Comparison of ENCODE assay signal across 8 cellular contexts in genomic region chr17:4947411-4948165, GRCh38. TPM values are rescaled to one million over a fixed set of nuclear protein-coding genes. Genes with fewer than 3 reads are reported as not detected.
DNase-seq lines count a peak whose midpoint lies in the region; ATAC-seq and TF ChIP-seq lines count a peak whose summit lies in the region.

No MANE protein-coding gene starts in this region.

- H3K4me1 Mint-ChIP-seq in activated T-helper 17 cell treated with anti-CD3 and anti-CD28 coated beads, Interleukin-2, amount 50 U/mL, for 72 hours = peaks cover 37% of the 10 kb centered on the region
- peaks cover 45% of the 10 kb centered on the region for H3K4me1 Mint-ChIP-seq in nephron progenitor cell
- H3K4me1 Mint-ChIP-seq in type B pancreatic cell (ENCODE audit: unreplicated experiment) = peaks cover 37% of the 10 kb centered on the region

- ATAC-seq in activated T-helper 17 cell treated with anti-CD3 and anti-CD28 coated beads, Interleukin-2, amount 50 U/mL, for 72 hours (replicated peaks) = peak; percentile 18

- DNase-seq in CD1c-positive myeloid dendritic cell (ENCODE audit: extremely low spot score) (peak; percentile 68), HCEC 1CT (peak; percentile 43), fibroblast of gingiva (ENCODE audit: low read depth) (peak; percentile 33), nephron progenitor cell (peak; percentile 58), type B pancreatic cell (ENCODE audit: extremely low spot score, unreplicated experiment) (no peak), HPDE6-E6E7 (ENCODE audit: extremely low spot score) (no peak)

- H3K27me3 Mint-ChIP-seq in activated T-helper 17 cell treated with anti-CD3 and anti-CD28 coated beads, Interleukin-2, amount 50 U/mL, for 72 hours = no peaks in the 10 kb centered on the region
- H3K27me3 Mint-ChIP-seq in nephron progenitor cell (ENCODE audit: low read depth, poor library complexity) = peaks cover 3% of the 10 kb centered on the region
- H3K27me3 Mint-ChIP-seq in type B pancreatic cell = no peaks in the 10 kb centered on the region

- H3K9me3 Mint-ChIP-seq in activated T-helper 17 cell treated with anti-CD3 and anti-CD28 coated beads, Interleukin-2, amount 50 U/mL, for 72 hours = no peaks in the 10 kb centered on the region
- no peaks in the 10 kb centered on the region for H3K9me3 Mint-ChIP-seq in nephron progenitor cell
- H3K9me3 Mint-ChIP-seq in type B pancreatic cell = no peaks in the 10 kb centered on the region

- TF ChIP-seq CTCF in nephron progenitor cell (IDR thresholded peaks at IDR 0.05) = no peak
- no peak for TF ChIP-seq CTCF in type B pancreatic cell (conservative IDR thresholded peaks at IDR 0.05)

- peaks cover 58% of the 10 kb centered on the region for H3K36me3 Mint-ChIP-seq in activated T-helper 17 cell treated with anti-CD3 and anti-CD28 coated beads, Interleukin-2, amount 50 U/mL, for 72 hours (ENCODE audit: low read depth)
- H3K36me3 Mint-ChIP-seq in nephron progenitor cell (ENCODE audit: low read depth) (peaks cover 22% of the 10 kb centered on the region), type B pancreatic cell (peaks cover 13% of the 10 kb centered on the region)

- H3K4me3 Mint-ChIP-seq in activated T-helper 17 cell treated with anti-CD3 and anti-CD28 coated beads, Interleukin-2, amount 50 U/mL, for 72 hours = peak overlapping the region; percentile 91
- H3K4me3 Mint-ChIP-seq in nephron progenitor cell = peak overlapping the region; percentile 99
- peak overlapping the region; percentile 96 for H3K4me3 Mint-ChIP-seq in type B pancreatic cell

- peak overlapping the region; percentile 94 for H3K27ac Mint-ChIP-seq in activated T-helper 17 cell treated with anti-CD3 and anti-CD28 coated beads, Interleukin-2, amount 50 U/mL, for 72 hours
- H3K27ac Mint-ChIP-seq in nephron progenitor cell (peak overlapping the region; percentile 95), type B pancreatic cell (peak overlapping the region; percentile 87)

TF ChIP-seq in PFSK-1, 5 proteins besides CTCF, POLR2A, EP300 and RAD21:
- TF ChIP-seq POLR2AphosphoS5 (IDR thresholded peaks at IDR 0.05; ENCODE audit: low read depth, low read length) (peak; percentile 57; the same call in 1 of the 2 replicates), TAF1 (IDR thresholded peaks at IDR 0.05; ENCODE audit: borderline replicate concordance, insufficient read depth, low read length) (0 out of 2 replicates have a peak, but pooled peaks have one; percentile 34), FOXP2 (optimal IDR thresholded peaks at IDR 0.05; ENCODE audit: borderline replicate concordance, extremely low read depth, extremely low read length, insufficient read depth) (no peak), REST (IDR thresholded peaks at IDR 0.05; ENCODE audit: insufficient read depth in 1 of 2, low read depth in 2 of 2, low read length in 2 of 2) (0 out of 4 replicates have a peak, but pooled peaks of 1 of the 2 experiments have one; percentile 13), SIN3A (IDR thresholded peaks at IDR 0.05; ENCODE audit: borderline replicate concordance, insufficient read depth, low read length) (0 out of 2 replicates have a peak, but pooled peaks have one; percentile 10)
TF ChIP-seq in PFSK-1: peak in this region for 4.

RNA-seq across cellular contexts. Expression of gene PFN1, which starts 0.7 kb away (rescaled TPM):
- 5,299 TPM for polyA plus RNA-seq in PFSK-1 (2012; ENCODE audit: insufficient read length, low read depth)
- 1,000 to 10,000 TPM; 1,346 to 1,950 TPM for total RNA-seq in activated T-helper 17 cell treated with anti-CD3 and anti-CD28 coated beads, Interleukin-2, amount 50 U/mL, for 72 hours
- total RNA-seq in type B pancreatic cell (ENCODE audit: low replicate concordance) = 404 and 455 TPM in 2 replicates

RNA-seq across cellular contexts. Expression of gene ENO3, which starts 3.3 kb away (rescaled TPM):
- polyA plus RNA-seq in PFSK-1 (2012; ENCODE audit: insufficient read length, low read depth) = 81.3 TPM
- total RNA-seq in activated T-helper 17 cell treated with anti-CD3 and anti-CD28 coated beads, Interleukin-2, amount 50 U/mL, for 72 hours = 10 to 100 TPM; 27.4 to 30.3 TPM
- total RNA-seq in type B pancreatic cell (ENCODE audit: low replicate concordance) = 4.8 and 24.0 TPM in 2 replicates

RNA-seq across cellular contexts. Expression of gene RNF167, which starts 7.5 kb away (rescaled TPM):
- 142 TPM for polyA plus RNA-seq in PFSK-1 (2012; ENCODE audit: insufficient read length, low read depth)
- total RNA-seq in activated T-helper 17 cell treated with anti-CD3 and anti-CD28 coated beads, Interleukin-2, amount 50 U/mL, for 72 hours = 100 to 1,000 TPM; 184 to 197 TPM
- 98.8 and 132 TPM in 2 replicates for total RNA-seq in type B pancreatic cell (ENCODE audit: low replicate concordance)

RNA-seq across cellular contexts. Expression of gene SLC25A11, which starts 7.7 kb away (rescaled TPM):
- 180 TPM for polyA plus RNA-seq in PFSK-1 (2012; ENCODE audit: insufficient read length, low read depth)
- total RNA-seq in activated T-helper 17 cell treated with anti-CD3 and anti-CD28 coated beads, Interleukin-2, amount 50 U/mL, for 72 hours = 10 to 100 TPM; 54.7 to 68.5 TPM
- 60.2 and 63.6 TPM in 2 replicates for total RNA-seq in type B pancreatic cell (ENCODE audit: low replicate concordance)

RNA-seq across cellular contexts. Expression of gene GP1BA, which starts 15.5 kb away (rescaled TPM):
- 0.82 TPM for polyA plus RNA-seq in PFSK-1 (2012; ENCODE audit: insufficient read length, low read depth)
- under 1 TPM in 1 of 2 donors, not detected in 1; 0.11 TPM for total RNA-seq in activated T-helper 17 cell treated with anti-CD3 and anti-CD28 coated beads, Interleukin-2, amount 50 U/mL, for 72 hours
- not detected in 2 replicates for total RNA-seq in type B pancreatic cell (ENCODE audit: low replicate concordance)

Comparison
In these comparisons a context has a peak if more than half of its experiments do, and no peak if none do; other contexts are left out.
1. DNase-seq: peak in CD1c-positive myeloid dendritic cell (single experiment), HCEC 1CT (single experiment), fibroblast of gingiva (single experiment) and nephron progenitor cell (single experiment); none in type B pancreatic cell (single experiment) and HPDE6-E6E7 (single experiment).
2. Peak in every context shown above with its lines, with median percentiles within 50 percentile points of each other: H3K27ac Mint-ChIP-seq and H3K4me3 Mint-ChIP-seq.